8 cellular contexts compared by ENCODE assay signal in the genomic region with DNA sequence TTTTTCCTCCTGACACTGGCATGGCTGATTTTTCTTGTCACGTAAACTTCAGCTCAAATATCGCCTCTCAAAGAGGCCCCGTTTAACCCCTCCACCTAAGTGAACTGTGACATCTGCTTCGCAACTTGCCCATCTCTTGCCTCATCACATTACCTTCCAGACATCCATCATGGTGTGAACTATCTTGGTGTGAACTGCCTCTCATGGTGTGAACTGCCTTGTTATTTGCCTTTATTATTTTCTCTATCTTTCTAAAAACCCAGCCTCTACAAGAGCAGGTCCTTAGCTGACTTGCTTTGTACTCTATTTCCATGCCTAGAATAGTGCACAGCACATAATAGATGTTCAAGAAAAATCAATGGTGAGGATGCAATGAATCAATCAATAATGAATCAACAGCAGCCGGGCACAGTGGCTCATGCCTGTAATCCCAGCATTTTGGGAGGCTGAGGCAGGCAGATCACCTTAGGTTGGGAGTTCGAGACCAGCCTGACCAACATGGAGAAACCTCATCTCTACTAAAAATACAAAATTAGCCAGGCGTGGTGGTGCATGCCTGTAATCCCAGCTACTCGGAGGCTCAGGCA.
DNase-seq lines count a peak whose midpoint lies in the region; ATAC-seq, FAIRE-seq and TF ChIP-seq lines count a peak whose summit lies in the region.
"Not testable (repeated sequence)": the region's sequence is repeated elsewhere in the genome, so short reads cannot be mapped to it uniquely, and the experiment has no call there.

No MANE protein-coding gene starts in this region.

- H3K4me2 ChIP-seq in BLaER1 treated with 17β-estradiol and CSF1 and Interleukin-3, amounts not matched to agents 10 nM and 100 nM, result peak overlapping the region; percentile 86 to 97 (median 94)
- H3K4me2 ChIP-seq in astrocyte (ENCODE audit: low read length), result not testable (repeated sequence)

- H3K4me3 Mint-ChIP-seq in HFFc6; activated T-cell treated with anti-CD3 and anti-CD28 coated beads, Interleukin-2, amount 50 U/mL, for 24 hours; astrocyte (ENCODE audit: unreplicated experiment); naive thymus-derived CD4-positive, alpha-beta T cell; stimulated activated memory B cell treated with anti-CD40 and anti-IgM and Interleukin-4, amounts not matched to agents 10 μg/mL and 1 μg/mL and 100 μg/mL, for 72 hours: not testable (repeated sequence)
- peak overlapping the region; percentile 27 for H3K4me3 Mint-ChIP-seq in endothelial cell (ENCODE audit: unreplicated experiment)

- H3K9me3 ChIP-seq in BLaER1 treated with 17β-estradiol and CSF1 and Interleukin-3, amounts not matched to agents 10 nM and 100 nM (replicated peaks in 1 of 11); astrocyte (ENCODE audit: insufficient read depth, low read depth, low read length); naive thymus-derived CD4-positive, alpha-beta T cell (ENCODE audit: control insufficient read depth in 2 of 3, low read length in 3 of 3): not testable (repeated sequence)

- peaks cover 36 to 69% (median 52%) of the 10 kb centered on the region in 11 experiments; a peak in 21 of 22 replicates for H3K36me3 ChIP-seq in BLaER1 treated with 17β-estradiol and CSF1 and Interleukin-3, amounts not matched to agents 10 nM and 100 nM
- peaks cover 16% of the 10 kb centered on the region for H3K36me3 ChIP-seq in astrocyte (ENCODE audit: insufficient read depth, low read length)
- peaks cover 0 to 79% (median 14%) of the 10 kb centered on the region in 3 experiments for H3K36me3 ChIP-seq in naive thymus-derived CD4-positive, alpha-beta T cell (ENCODE audit: control insufficient read depth in 2 of 3, insufficient read depth in 3 of 3, low read length in 3 of 3)

- H3K27me3 Mint-ChIP-seq in HFFc6 (ENCODE audit: insufficient read depth); activated T-cell treated with anti-CD3 and anti-CD28 coated beads, Interleukin-2, amount 50 U/mL, for 24 hours; astrocyte (ENCODE audit: low read depth, unreplicated experiment); naive thymus-derived CD4-positive, alpha-beta T cell; stimulated activated memory B cell treated with anti-CD40 and anti-IgM and Interleukin-4, amounts not matched to agents 10 μg/mL and 1 μg/mL and 100 μg/mL, for 72 hours: not testable (repeated sequence)
- peaks cover 12% of the 10 kb centered on the region for H3K27me3 Mint-ChIP-seq in endothelial cell (ENCODE audit: unreplicated experiment)

- H3K27me3 ChIP-seq in BLaER1 treated with 17β-estradiol and CSF1 and Interleukin-3, amounts not matched to agents 10 nM and 100 nM; astrocyte (ENCODE audit: insufficient read depth, low read length); naive thymus-derived CD4-positive, alpha-beta T cell (ENCODE audit: control insufficient read depth in 2 of 2, insufficient read depth in 2 of 2, low read length in 2 of 2): not testable (repeated sequence)

- intact Hi-C loops in naive thymus-derived CD4-positive, alpha-beta T cell (cut with micrococcal nuclease), result not testable (repeated sequence)

- ATAC-seq in naive thymus-derived CD4-positive, alpha-beta T cell; stimulated activated memory B cell treated with anti-CD40 and anti-IgM and Interleukin-4, amounts not matched to agents 10 μg/mL and 1 μg/mL and 100 μg/mL, for 72 hours: not testable (repeated sequence)

- H3K9me3 Mint-ChIP-seq in HFFc6; activated T-cell treated with anti-CD3 and anti-CD28 coated beads, Interleukin-2, amount 50 U/mL, for 24 hours; astrocyte (ENCODE audit: unreplicated experiment); endothelial cell (ENCODE audit: unreplicated experiment); naive thymus-derived CD4-positive, alpha-beta T cell; stimulated activated memory B cell treated with anti-CD40 and anti-IgM and Interleukin-4, amounts not matched to agents 10 μg/mL and 1 μg/mL and 100 μg/mL, for 72 hours: not testable (repeated sequence)

- H3K36me3 Mint-ChIP-seq in HFFc6 (ENCODE audit: low read depth) (peaks cover 23% of the 10 kb centered on the region), astrocyte (ENCODE audit: low read depth, unreplicated experiment) (peaks cover 26% of the 10 kb centered on the region), endothelial cell (ENCODE audit: low read depth, unreplicated experiment) (peaks cover 60% of the 10 kb centered on the region)
- peaks cover 82% of the 10 kb centered on the region for H3K36me3 Mint-ChIP-seq in activated T-cell treated with anti-CD3 and anti-CD28 coated beads, Interleukin-2, amount 50 U/mL, for 24 hours (ENCODE audit: low read depth)
- peaks cover 10 to 45% (median 22%) of the 10 kb centered on the region in 5 donors for H3K36me3 Mint-ChIP-seq in naive thymus-derived CD4-positive, alpha-beta T cell
- peaks cover 45% of the 10 kb centered on the region for H3K36me3 Mint-ChIP-seq in stimulated activated memory B cell treated with anti-CD40 and anti-IgM and Interleukin-4, amounts not matched to agents 10 μg/mL and 1 μg/mL and 100 μg/mL, for 72 hours

- H3K9ac ChIP-seq in BLaER1 treated with 17β-estradiol and CSF1 and Interleukin-3, amounts not matched to agents 10 nM and 100 nM, result peak overlapping the region in 7 of 11 experiments; percentile 9 to 82 (median 75); a peak in 8 of 22 replicates
- not testable (repeated sequence) for H3K9ac ChIP-seq in astrocyte (ENCODE audit: low read length)

- not testable (repeated sequence) for H2AFZ ChIP-seq in astrocyte (ENCODE audit: low read depth, low read length)

- peaks cover 81 to 91% (median 88%) of the 10 kb centered on the region in 10 experiments for H3K4me1 ChIP-seq in BLaER1 treated with 17β-estradiol and CSF1 and Interleukin-3, amounts not matched to agents 10 nM and 100 nM
- H3K4me1 ChIP-seq in astrocyte (ENCODE audit: insufficient read depth, low read length), result peaks cover 27% of the 10 kb centered on the region
- not testable (repeated sequence) for H3K4me1 ChIP-seq in naive thymus-derived CD4-positive, alpha-beta T cell (ENCODE audit: control insufficient read depth in 2 of 2, insufficient read depth in 2 of 2, low read length in 2 of 2)

- H3K4me3 ChIP-seq in BLaER1 treated with 17β-estradiol and CSF1 and Interleukin-3, amounts not matched to agents 10 nM and 100 nM, result peak overlapping the region in 3 of 10 experiments; percentile 55 to 64 (median 59); a peak in 6 of 20 replicates
- H3K4me3 ChIP-seq in astrocyte (ENCODE audit: insufficient read depth, low read depth, low read length); naive thymus-derived CD4-positive, alpha-beta T cell (ENCODE audit: low read length): not testable (repeated sequence)

- H3K27ac Mint-ChIP-seq in HFFc6, result peak overlapping the region; percentile 17
- peak overlapping the region; percentile 79 for H3K27ac Mint-ChIP-seq in activated T-cell treated with anti-CD3 and anti-CD28 coated beads, Interleukin-2, amount 50 U/mL, for 24 hours
- H3K27ac Mint-ChIP-seq in astrocyte (ENCODE audit: unreplicated experiment), result peak overlapping the region; percentile 5
- peak overlapping the region; percentile 69 for H3K27ac Mint-ChIP-seq in endothelial cell (ENCODE audit: unreplicated experiment)
- H3K27ac Mint-ChIP-seq in naive thymus-derived CD4-positive, alpha-beta T cell, result peak overlapping the region in 8 of 9 donors; percentile 11 to 84 (median 30)
- peak overlapping the region; percentile 84 for H3K27ac Mint-ChIP-seq in stimulated activated memory B cell treated with anti-CD40 and anti-IgM and Interleukin-4, amounts not matched to agents 10 μg/mL and 1 μg/mL and 100 μg/mL, for 72 hours

- not testable (repeated sequence) for FAIRE-seq in astrocyte (lab: Jason Lieb, UNC)

- TF ChIP-seq CTCF in HFFc6 (IDR thresholded peaks at IDR 0.05); RWPE1 (conservative IDR thresholded peaks at IDR 0.05; ENCODE audit: low read depth); astrocyte (IDR thresholded peaks at IDR 0.05; ENCODE audit: insufficient read depth, low read depth, low read length); endothelial cell (IDR thresholded peaks at IDR 0.05; ENCODE audit: unreplicated experiment): not testable (repeated sequence)

- H3K4me1 Mint-ChIP-seq in HFFc6 (ENCODE audit: low read depth) (peaks cover 35% of the 10 kb centered on the region), astrocyte (ENCODE audit: low read depth, unreplicated experiment) (peaks cover 29% of the 10 kb centered on the region), endothelial cell (ENCODE audit: unreplicated experiment) (peaks cover 24% of the 10 kb centered on the region)
- peaks cover 35% of the 10 kb centered on the region for H3K4me1 Mint-ChIP-seq in activated T-cell treated with anti-CD3 and anti-CD28 coated beads, Interleukin-2, amount 50 U/mL, for 24 hours (ENCODE audit: low read depth)
- peaks cover 14 to 34% (median 21%) of the 10 kb centered on the region in 7 donors for H3K4me1 Mint-ChIP-seq in naive thymus-derived CD4-positive, alpha-beta T cell
- peaks cover 76% of the 10 kb centered on the region for H3K4me1 Mint-ChIP-seq in stimulated activated memory B cell treated with anti-CD40 and anti-IgM and Interleukin-4, amounts not matched to agents 10 μg/mL and 1 μg/mL and 100 μg/mL, for 72 hours

- CTCF ChIA-PET in RWPE1 (lab: Yijun Ruan, JAX), result interaction anchor here (0.8 kb wide), 1 partner anchor 123 kb away, joined by 3 read pairs; no protein-coding TSS in a partner anchor
- CTCF ChIA-PET in naive thymus-derived CD4-positive, alpha-beta T cell (lab: Charles Lee), result not testable (repeated sequence)

- H3K79me2 ChIP-seq in astrocyte (ENCODE audit: insufficient read depth, low read length), result peaks cover 25% of the 10 kb centered on the region

- H4K20me1 ChIP-seq in BLaER1 treated with 17β-estradiol and CSF1 and Interleukin-3, amounts not matched to agents 10 nM and 100 nM, result peaks cover 0 to 97% (median 63%) of the 10 kb centered on the region in 11 experiments; a peak in 17 of 22 replicates
- not testable (repeated sequence) for H4K20me1 ChIP-seq in astrocyte (ENCODE audit: insufficient read depth, low read length)

- H3K27ac ChIP-seq in BLaER1 treated with 17β-estradiol and CSF1 and Interleukin-3, amounts not matched to agents 10 nM and 100 nM, result peak overlapping the region in 10 of 11 experiments; percentile 13 to 89 (median 78); a peak in 17 of 22 replicates
- H3K27ac ChIP-seq in RWPE1, result peak overlapping the region; percentile 59; the same call in 1 of the 2 replicates
- H3K27ac ChIP-seq in astrocyte (ENCODE audit: low read depth, low read length), result not testable (repeated sequence)
- H3K27ac ChIP-seq in naive thymus-derived CD4-positive, alpha-beta T cell (ENCODE audit: low read depth, low read length), result peak overlapping the region; percentile 24

- not testable (repeated sequence) for DNase-seq in HFFc6; RWPE1 (ENCODE audit: low spot score); activated T-cell treated with anti-CD3 and anti-CD28 coated beads, Interleukin-2, amount 50 U/mL, for 24 hours; astrocyte (ENCODE audit: low read depth); endothelial cell (ENCODE audit: low spot score); naive thymus-derived CD4-positive, alpha-beta T cell

- POLR2A ChIA-PET in RWPE1 (lab: Yijun Ruan, JAX; ENCODE audit: low non-redundant PET); naive thymus-derived CD4-positive, alpha-beta T cell (lab: Charles Lee): not testable (repeated sequence)

Comparison
In these comparisons a context has a peak if more than half of its experiments do, and no peak if none do; other contexts are left out.
1. H3K27ac Mint-ChIP-seq: peak in every context shown above with its lines; median percentile 84 in stimulated activated memory B cell treated with anti-CD40 and anti-IgM and Interleukin-4, amounts not matched to agents 10 μg/mL and 1 μg/mL and 100 μg/mL, for 72 hours; 79 in activated T-cell treated with anti-CD3 and anti-CD28 coated beads, Interleukin-2, amount 50 U/mL, for 24 hours; 69 in endothelial cell; 30 in naive thymus-derived CD4-positive, alpha-beta T cell; 17 in HFFc6; 5 in astrocyte.